Comparison of ENCODE assay signal across 10 cellular contexts in genomic region chr2:98822301-98823164, GRCh38.
A peak's percentile ranks its signal among the peaks of the same experiment; 100 is the strongest.
DNase-seq lines count a peak whose midpoint lies in the region; ATAC-seq and TF ChIP-seq lines count a peak whose summit lies in the region.
"Had no signal": no experiment of that assay in that cellular context is flagged by ENCODE, and none has a peak within 500 bp of the region (broad histone marks: within the 10 kb centered on the region; RNA-seq: fewer than 3 reads in every experiment).

No MANE protein-coding gene starts in this region.

- peak overlapping the region; percentile 23 to 24 for H3K9ac ChIP-seq in mucosa of rectum (ENCODE audit: low read depth in 1 of 2, low read length in 2 of 2)

- peak; percentile 36 for TF ChIP-seq CTCF in BJ (IDR thresholded peaks at IDR 0.05; ENCODE audit: insufficient read depth, low read depth, low read length)

- intact Hi-C loops in activated CD4-positive, alpha-beta memory T cell treated with anti-CD3 and anti-CD28 coated beads for 36 hours (cut with micrococcal nuclease) = no loop called here

- peaks cover 2% of the 10 kb centered on the region for H3K36me3 Mint-ChIP-seq in activated CD4-positive, alpha-beta memory T cell treated with anti-CD3 and anti-CD28 coated beads for 36 hours

- H3K27me3 ChIP-seq in BJ (ENCODE audit: control insufficient read depth, insufficient read depth, low read length) (peaks cover 12% of the 10 kb centered on the region), mucosa of rectum (ENCODE audit: control insufficient read depth in 2 of 2, insufficient read depth in 2 of 2, low read length in 2 of 2) (no peaks in the 10 kb centered on the region)

- H3K27ac ChIP-seq in mucosa of rectum (ENCODE audit: low read depth in 2 of 2, low read length in 2 of 2) = peak overlapping the region; percentile 16 to 48
- H3K27ac ChIP-seq: C4-2B, SK-N-MC had no signal

- peak overlapping the region; percentile 48 for H3K4me3 Mint-ChIP-seq in activated CD4-positive, alpha-beta memory T cell treated with anti-CD3 and anti-CD28 coated beads for 36 hours

- H3K4me1 Mint-ChIP-seq in activated CD4-positive, alpha-beta memory T cell treated with anti-CD3 and anti-CD28 coated beads for 36 hours (ENCODE audit: low read depth) = peaks cover 11% of the 10 kb centered on the region

- peaks cover 2% of the 10 kb centered on the region for H3K27me3 Mint-ChIP-seq in activated CD4-positive, alpha-beta memory T cell treated with anti-CD3 and anti-CD28 coated beads for 36 hours

- DNase-seq in BJ (ENCODE audit: low read depth) (no peak), KG1 (lab: John Stamatoyannopoulos, UW) (no peak)
- DNase-seq in activated CD4-positive, alpha-beta memory T cell treated with anti-CD3 and anti-CD28 coated beads for 36 hours = peak; percentile 71
- peak; percentile 36 for DNase-seq in effector CD8-positive, alpha-beta T cell (lab: John Stamatoyannopoulos, UW)
- peak; percentile 17 for DNase-seq in stimulated activated CD8-positive, alpha-beta memory T cell treated with anti-CD3 and anti-CD28 coated beads, Interleukin-4, amount 100 ng/mL, for 4 hours (ENCODE audit: low read depth in 2 of 2, low spot score in 1 of 2)

- ATAC-seq in GM18519 (IDR thresholded peaks at IDR 0.05; ENCODE audit: low FRiP score, unreplicated experiment) = no peak
- ATAC-seq in HG02840 (IDR thresholded peaks at IDR 0.05; ENCODE audit: low FRiP score, unreplicated experiment) = no peak

- H3K27ac Mint-ChIP-seq in activated CD4-positive, alpha-beta memory T cell treated with anti-CD3 and anti-CD28 coated beads for 36 hours = no peak overlapping the region

- CTCF ChIA-PET in BJ (lab: Yijun Ruan, JAX) = no interaction called here
- CTCF ChIA-PET in activated CD4-positive, alpha-beta memory T cell treated with anti-CD3 and anti-CD28 coated beads for 36 hours (lab: Charles Lee) = interaction anchor here (0.7 to 2.0 kb wide), 10 partner anchors 18 to 173 kb away, joined by 3 to 15 read pairs (median 4); no protein-coding TSS in a partner anchor

- H3K9me3 Mint-ChIP-seq in activated CD4-positive, alpha-beta memory T cell treated with anti-CD3 and anti-CD28 coated beads for 36 hours = no peaks in the 10 kb centered on the region

- H3K36me3 ChIP-seq in BJ (ENCODE audit: control insufficient read depth, insufficient read depth, low read length) = no peaks in the 10 kb centered on the region
- peaks cover 7 to 8% of the 10 kb centered on the region in 2 donors for H3K36me3 ChIP-seq in mucosa of rectum (ENCODE audit: control insufficient read depth in 2 of 2, insufficient read depth in 2 of 2, low read length in 2 of 2)

- POLR2A ChIA-PET in BJ (lab: Charles Lee) = no interaction called here
- POLR2A ChIA-PET in activated CD4-positive, alpha-beta memory T cell treated with anti-CD3 and anti-CD28 coated beads for 36 hours (lab: Charles Lee) = interaction anchor here (1.2 kb wide), 1 partner anchor 54 kb away, joined by 3 read pairs; no protein-coding TSS in a partner anchor

- no peaks in the 10 kb centered on the region for H3K4me1 ChIP-seq in mucosa of rectum (ENCODE audit: control insufficient read depth in 2 of 2, insufficient read depth in 2 of 2, low read length in 2 of 2)

- H3K4me3 ChIP-seq in BJ (ENCODE audit: low read depth, low read length) (0 out of 2 replicates have a peak overlapping the region, but pooled peaks have one; percentile 4), mucosa of rectum (ENCODE audit: low read length in 2 of 2) (peak overlapping the region in 1 of 2 donors; percentile 7)
- H3K4me3 ChIP-seq: SK-N-MC had no signal

- H3K9me3 ChIP-seq in mucosa of rectum (ENCODE audit: control insufficient read depth in 2 of 2, low read length in 2 of 2) = no peaks in the 10 kb centered on the region

Comparison
In these comparisons a context has a peak if more than half of its experiments do, and no peak if none do; other contexts are left out.
1. DNase-seq: peak in activated CD4-positive, alpha-beta memory T cell treated with anti-CD3 and anti-CD28 coated beads for 36 hours (single experiment), effector CD8-positive, alpha-beta T cell (single experiment) and stimulated activated CD8-positive, alpha-beta memory T cell treated with anti-CD3 and anti-CD28 coated beads, Interleukin-4, amount 100 ng/mL, for 4 hours (2 of 2); none in BJ (single experiment) and KG1 (single experiment).